In genomic region chr2:128468186-128468585, GRCh38 we compare ENCODE assay signal across 9 cellular contexts.
"Had no signal": no experiment of that assay in that cellular context is flagged by ENCODE, and none has a peak within 500 bp of the region (broad histone marks: within the 10 kb centered on the region; RNA-seq: fewer than 3 reads in every experiment).

No MANE protein-coding gene starts in this region.

- H3K36me3 ChIP-seq: thyroid gland had no signal

- H3K27ac ChIP-seq: skin epidermis, thyroid gland had no signal

- H3K4me3 ChIP-seq: skin epidermis, thyroid gland had no signal

- ATAC-seq: activated CD8-positive, alpha-beta T cell treated with anti-CD3 and anti-CD28 coated beads, Interleukin-2, amount 10 ng/mL, durations not matched to agents 7 days and 5 days; stimulated activated naive CD8-positive, alpha-beta T cell treated with anti-CD3 and anti-CD28 coated beads, Interleukin-15, amount 100 ng/mL, for 72 hours had no signal

- DNase-seq: activated CD8-positive, alpha-beta T cell treated with anti-CD3 and anti-CD28 coated beads, Interleukin-2, amount 10 ng/mL, durations not matched to agents 7 days and 5 days; activated naive CD4-positive, alpha-beta T cell treated with anti-CD3 and anti-CD28 coated beads, Interleukin-2, amount 10 ng/mL, durations not matched to agents 7 days and 5 days; central memory CD4-positive, alpha-beta T cell; hypothalamus; mesendoderm; stimulated activated CD4-positive, alpha-beta T cell treated with anti-CD3 and anti-CD28 coated beads, Interleukin-4, amount 100 ng/mL, for 4 hours; stimulated activated naive CD8-positive, alpha-beta T cell treated with anti-CD3 and anti-CD28 coated beads, Interleukin-15, amount 100 ng/mL, for 72 hours; thyroid gland had no signal

- H3K27me3 ChIP-seq: thyroid gland had no signal

- H3K9me3 ChIP-seq: thyroid gland had no signal
